24 cellular contexts compared by ENCODE assay signal in the genomic region with DNA sequence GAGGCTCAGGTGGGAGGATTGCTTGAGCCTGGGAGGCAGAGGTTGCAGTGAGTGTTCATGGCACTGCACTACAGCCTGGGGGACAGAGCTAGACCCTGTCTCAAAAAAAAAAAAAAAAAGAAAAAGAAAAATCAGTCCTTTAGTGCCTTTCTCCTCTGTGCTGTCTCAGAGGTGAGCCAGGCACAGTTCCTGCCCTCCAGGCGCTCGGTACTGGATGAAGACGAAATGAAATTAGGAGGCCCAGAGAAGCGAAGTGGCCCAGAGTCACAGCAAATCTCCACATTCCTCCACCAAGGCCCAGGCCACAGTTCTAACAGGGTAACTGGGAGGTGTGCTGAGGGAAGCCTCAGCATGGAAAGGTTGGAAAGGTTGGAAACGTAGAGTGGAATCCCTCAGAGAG.
"Had no signal": no experiment of that assay in that cellular context is flagged by ENCODE, and none has a peak within 500 bp of the region (broad histone marks: within the 10 kb centered on the region; RNA-seq: fewer than 3 reads in every experiment).

No MANE protein-coding gene starts in this region.

- H3K36me3 Mint-ChIP-seq: activated naive CD8-positive, alpha-beta T cell treated with anti-CD3 and anti-CD28 coated beads, Interleukin-2, amount 10 ng/mL, durations not matched to agents 7 days and 5 days; WTC11 had no signal

- H3K9me3 ChIP-seq: gastroesophageal sphincter, mucosa of descending colon, neutrophil, ovary, psoas muscle, right atrium auricular region, uterus had no signal

- H3K4me1 ChIP-seq: right atrium auricular region, uterus had no signal

- H3K27me3 ChIP-seq: gastroesophageal sphincter, ovary, right atrium auricular region, uterus had no signal

- H3K4me3 ChIP-seq: gastroesophageal sphincter, mucosa of descending colon, ovary, psoas muscle, right atrium auricular region, uterus had no signal

- DNase-seq: activated CD4-positive, alpha-beta T cell treated with anti-CD3 and anti-CD28 coated beads, Interleukin-2, amount 50 U/mL, for 4 hours; activated CD8-positive, alpha-beta memory T cell treated with anti-CD3 and anti-CD28 coated beads for 24 hours; activated CD8-positive, alpha-beta memory T cell treated with anti-CD3 and anti-CD28 coated beads, Interleukin-2, amount 50 U/mL, for 4 hours; activated naive CD4-positive, alpha-beta T cell; activated naive CD8-positive, alpha-beta T cell treated with anti-CD3 and anti-CD28 coated beads, Interleukin-2, amount 10 ng/mL, durations not matched to agents 7 days and 5 days; activated T-cell treated with anti-CD3 and anti-CD28 coated beads, Interleukin-2, amount 50 U/mL, for 4 hours; central memory CD4-positive, alpha-beta T cell; head of caudate nucleus; left colon; mesenchymal stem cell; mucosa of descending colon; ovary; psoas muscle; stimulated activated CD4-positive, alpha-beta T cell treated with anti-CD3 and anti-CD28 coated beads, Interleukin-12 subunit alpha, Interleukin-12 subunit beta, amount 100 ng/mL, for 4 hours; stimulated activated CD4-positive, alpha-beta T cell treated with anti-CD3 and anti-CD28 coated beads, Interleukin-4, amount 100 ng/mL, for 4 hours; T-helper 9 cell; trophoblast cell; uterus had no signal

- ATAC-seq: activated T-cell treated with anti-CD3 and anti-CD28 coated beads, Interleukin-2, amount 50 U/mL, for 4 hours; gastroesophageal sphincter; left colon; psoas muscle; WTC11 had no signal

- H3K27ac ChIP-seq: neutrophil, ovary, psoas muscle, right atrium auricular region, uterus had no signal

- H3K9me3 Mint-ChIP-seq: activated naive CD8-positive, alpha-beta T cell treated with anti-CD3 and anti-CD28 coated beads, Interleukin-2, amount 10 ng/mL, durations not matched to agents 7 days and 5 days; activated T-cell treated with anti-CD3 and anti-CD28 coated beads, Interleukin-2, amount 50 U/mL, for 4 hours; activated T-helper 2 cell treated with anti-CD3 and anti-CD28 coated beads, Interferon-gamma antibody, Interleukin-2, Interleukin-4, amounts not matched to agents 10 μg/mL and 5 μg/mL and 100 μg/mL, durations not matched to agents 14 hours and 24 hours and 36 hours; stimulated activated naive CD8-positive, alpha-beta T cell treated with anti-CD3 and anti-CD28 coated beads, Interleukin-15, Interleukin-2, amounts not matched to agents 100 ng/mL and 50 ng/mL, for 24 hours; WTC11 had no signal

- H3K27ac Mint-ChIP-seq: activated naive CD8-positive, alpha-beta T cell treated with anti-CD3 and anti-CD28 coated beads, Interleukin-2, amount 10 ng/mL, durations not matched to agents 7 days and 5 days; activated T-helper 2 cell treated with anti-CD3 and anti-CD28 coated beads, Interferon-gamma antibody, Interleukin-2, Interleukin-4, amounts not matched to agents 10 μg/mL and 5 μg/mL and 100 μg/mL, durations not matched to agents 14 hours and 24 hours and 36 hours; stimulated activated naive CD8-positive, alpha-beta T cell treated with anti-CD3 and anti-CD28 coated beads, Interleukin-15, Interleukin-2, amounts not matched to agents 100 ng/mL and 50 ng/mL, for 24 hours; WTC11 had no signal

- H3K4me3 Mint-ChIP-seq: activated naive CD8-positive, alpha-beta T cell treated with anti-CD3 and anti-CD28 coated beads, Interleukin-2, amount 10 ng/mL, durations not matched to agents 7 days and 5 days; activated T-cell treated with anti-CD3 and anti-CD28 coated beads, Interleukin-2, amount 50 U/mL, for 4 hours; stimulated activated naive CD8-positive, alpha-beta T cell treated with anti-CD3 and anti-CD28 coated beads, Interleukin-15, Interleukin-2, amounts not matched to agents 100 ng/mL and 50 ng/mL, for 24 hours; WTC11 had no signal

- H3K27me3 Mint-ChIP-seq: activated naive CD8-positive, alpha-beta T cell treated with anti-CD3 and anti-CD28 coated beads, Interleukin-2, amount 10 ng/mL, durations not matched to agents 7 days and 5 days; stimulated activated naive CD8-positive, alpha-beta T cell treated with anti-CD3 and anti-CD28 coated beads, Interleukin-15, Interleukin-2, amounts not matched to agents 100 ng/mL and 50 ng/mL, for 24 hours had no signal

- H3K36me3 ChIP-seq: gastroesophageal sphincter, neutrophil, ovary, right atrium auricular region, uterus had no signal
